ENCODE assay signal across 13 cellular contexts in the genomic region with DNA sequence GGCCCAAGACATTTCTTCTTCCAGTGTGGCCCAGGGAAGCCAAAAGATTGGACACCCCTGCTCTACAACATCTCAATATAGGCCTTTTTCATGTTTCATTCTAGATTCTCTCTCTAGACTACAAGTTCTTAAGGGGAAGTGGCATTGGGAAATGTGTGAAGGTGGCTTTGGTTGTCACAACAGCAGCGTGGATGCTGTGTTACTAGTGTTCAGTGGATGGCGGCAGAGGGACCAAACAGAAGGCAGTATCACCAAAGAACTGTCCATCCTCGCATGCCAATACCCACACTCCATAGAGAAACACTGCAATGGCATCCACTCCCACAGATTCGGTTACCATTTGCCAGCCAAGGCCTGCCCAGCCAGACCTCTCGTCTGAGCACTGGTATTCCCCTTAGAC. TPM values are rescaled to one million over a fixed set of nuclear protein-coding genes. Genes with fewer than 3 reads are reported as not detected.
A peak's percentile ranks its signal among the peaks of the same experiment; 100 is the strongest.
DNase-seq lines count a peak whose midpoint lies in the region; ATAC-seq and TF ChIP-seq lines count a peak whose summit lies in the region.
"Had no signal": no experiment of that assay in that cellular context is flagged by ENCODE, and none has a peak within 500 bp of the region (broad histone marks: within the 10 kb centered on the region; RNA-seq: fewer than 3 reads in every experiment).

No MANE protein-coding gene starts in this region.

- no peak overlapping the region for H3K27ac ChIP-seq in uterus

- no peak for TF ChIP-seq CTCF in uterus (IDR thresholded peaks at IDR 0.05)

- H3K4me3 ChIP-seq in GM08714 (ENCODE audit: low read length) (peak overlapping the region; percentile 30; the same call in 1 of the 2 replicates), uterus (no peak overlapping the region)

- no peaks in the 10 kb centered on the region for H3K27me3 Mint-ChIP-seq in T-helper 17 cell
- H3K27me3 Mint-ChIP-seq in naive B cell, result no peaks in the 10 kb centered on the region

- intact Hi-C loops in uterus (cut with DNase I; ENCODE audit: low total_unique reads), result no loop called here

- H3K27ac Mint-ChIP-seq in T-helper 17 cell (peak overlapping the region; percentile 83), naive B cell (peak overlapping the region; percentile 58 to 97 (median 85))

- peak overlapping the region; percentile 74 for H3K4me3 Mint-ChIP-seq in T-helper 17 cell
- H3K4me3 Mint-ChIP-seq in naive B cell, result peak overlapping the region; percentile 48 to 90 (median 82)

- TF ChIP-seq POLR2A in uterus (IDR thresholded peaks at IDR 0.05), result no peak

- no peaks in the 10 kb centered on the region for H3K9me3 ChIP-seq in T-helper 17 cell (ENCODE audit: control insufficient read depth, low read length, poor library complexity, severe bottlenecking)
- no peaks in the 10 kb centered on the region for H3K9me3 ChIP-seq in uterus

- no peaks in the 10 kb centered on the region for H3K27me3 ChIP-seq in uterus

- no peaks in the 10 kb centered on the region for H3K36me3 Mint-ChIP-seq in T-helper 17 cell (ENCODE audit: low read depth)
- peaks cover 6 to 9% of the 10 kb centered on the region in 2 donors for H3K36me3 Mint-ChIP-seq in naive B cell

- peaks cover 0 to 7% (median 4%) of the 10 kb centered on the region in 7 donors for H3K9me3 Mint-ChIP-seq in naive B cell

- H3K36me3 ChIP-seq in uterus, result no peaks in the 10 kb centered on the region

- no peak for DNase-seq in T-helper 17 cell
- peak; percentile 11 for DNase-seq in naive B cell
- no peak for DNase-seq in uterus
- no peak for DNase-seq in DMS 273 (lab: John Stamatoyannopoulos, UW; ENCODE audit: unreplicated experiment)
- DNase-seq: caudate nucleus, foreskin melanocyte, mammary epithelial cell, NCI-H1092 had no signal

- ATAC-seq in HG03175 (IDR thresholded peaks at IDR 0.05; ENCODE audit: unreplicated experiment) (peak; percentile 50), T-helper 17 cell (peak; percentile 59), naive B cell (ENCODE audit: low read depth in 2 of 2) (peak; percentile 43 to 61), GM18868 (IDR thresholded peaks at IDR 0.05; ENCODE audit: unreplicated experiment) (no peak), HG02678 (IDR thresholded peaks at IDR 0.05; ENCODE audit: unreplicated experiment) (no peak)
- ATAC-seq: sciatic nerve had no signal

- H3K4me1 ChIP-seq in uterus, result peaks cover 0 to 5% of the 10 kb centered on the region in 2 donors

- H3K4me1 Mint-ChIP-seq in T-helper 17 cell (peaks cover 44% of the 10 kb centered on the region), naive B cell (peaks cover 49 to 63% (median 51%) of the 10 kb centered on the region in 3 donors)

RNA-seq across cellular contexts. Expression of a gene that starts 24.3 kb away (rescaled TPM):
- total RNA-seq in T-helper 17 cell, result 10 to 100 TPM; 40.5 to 48.1 TPM
- 10 to 100 TPM; 41.4 to 61.7 (median 50.8) TPM for polyA plus RNA-seq in naive B cell (ENCODE audit: low read depth in 6 of 6)
- 10 to 100 TPM in 3 of 4 donors, 1 to 10 TPM in 1; 2.4 to 38.4 (median 24.4) TPM for total RNA-seq in uterus

Comparison
In these comparisons a context has a peak if more than half of its experiments do, and no peak if none do; other contexts are left out.
1. ATAC-seq: peak in HG03175 (single experiment), T-helper 17 cell (single experiment) and naive B cell (2 of 2); none in GM18868 (single experiment) and HG02678 (single experiment).